ENCODE assay signal across 12 cellular contexts in the genomic region with DNA sequence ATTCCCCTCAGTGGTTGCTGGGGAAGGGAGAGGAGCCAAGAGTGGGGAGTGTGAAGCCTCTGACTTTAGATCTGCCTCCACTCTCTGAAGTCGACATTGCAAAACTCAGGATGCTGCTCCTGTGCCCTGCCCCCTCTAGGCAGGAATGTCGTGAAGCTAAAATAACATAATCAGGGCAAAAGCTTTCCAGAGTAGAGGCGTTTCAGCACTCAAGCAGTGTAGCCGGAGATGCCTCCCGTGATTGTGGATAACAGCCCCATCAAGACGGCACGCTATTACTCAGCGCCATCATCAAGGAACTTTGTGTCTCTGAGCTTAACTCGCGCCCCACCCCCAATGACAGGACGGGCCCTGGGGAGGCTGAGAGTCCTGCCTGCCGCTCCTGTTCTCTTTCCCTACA.
A peak's percentile ranks its signal among the peaks of the same experiment; 100 is the strongest.
DNase-seq lines count a peak whose midpoint lies in the region; TF ChIP-seq lines count a peak whose summit lies in the region.
"Had no signal": no experiment of that assay in that cellular context is flagged by ENCODE, and none has a peak within 500 bp of the region (broad histone marks: within the 10 kb centered on the region; RNA-seq: fewer than 3 reads in every experiment).

No MANE protein-coding gene starts in this region.

- no peak overlapping the region for H3K4me3 ChIP-seq in choroid plexus epithelial cell (ENCODE audit: low read depth, low read length)
- H3K4me3 ChIP-seq: spleen had no signal

- no peaks in the 10 kb centered on the region for H3K36me3 Mint-ChIP-seq in HFFc6 (ENCODE audit: low read depth)
- H3K36me3 Mint-ChIP-seq in activated T-helper 1 cell treated with anti-CD3 and anti-CD28 coated beads, Interleukin-12 subunit alpha, Interleukin-12 subunit beta, Interleukin-2, Interleukin-4 antibody, amounts not matched to agents 30 ng/mL and 10 ng/mL and 1 ng/mL, durations not matched to agents 14 hours and 24 hours and 36 hours (ENCODE audit: low read depth): no peaks in the 10 kb centered on the region
- H3K36me3 Mint-ChIP-seq: mesothelial cell of epicardium had no signal

- peaks cover 4% of the 10 kb centered on the region; the same call in 1 of the 2 replicates for H3K9me3 Mint-ChIP-seq in HFFc6
- H3K9me3 Mint-ChIP-seq in activated T-helper 1 cell treated with anti-CD3 and anti-CD28 coated beads, Interleukin-12 subunit alpha, Interleukin-12 subunit beta, Interleukin-2, Interleukin-4 antibody, amounts not matched to agents 30 ng/mL and 10 ng/mL and 1 ng/mL, durations not matched to agents 14 hours and 24 hours and 36 hours: no peaks in the 10 kb centered on the region
- H3K9me3 Mint-ChIP-seq: mesothelial cell of epicardium had no signal

- H3K4me1 Mint-ChIP-seq in HFFc6 (ENCODE audit: low read depth): peaks cover 5% of the 10 kb centered on the region; the same call in 1 of the 2 replicates
- no peaks in the 10 kb centered on the region for H3K4me1 Mint-ChIP-seq in activated T-helper 1 cell treated with anti-CD3 and anti-CD28 coated beads, Interleukin-12 subunit alpha, Interleukin-12 subunit beta, Interleukin-2, Interleukin-4 antibody, amounts not matched to agents 30 ng/mL and 10 ng/mL and 1 ng/mL, durations not matched to agents 14 hours and 24 hours and 36 hours (ENCODE audit: low read depth)
- H3K4me1 Mint-ChIP-seq: mesothelial cell of epicardium had no signal

- no peak overlapping the region for H3K27ac Mint-ChIP-seq in HFFc6
- H3K27ac Mint-ChIP-seq in activated T-helper 1 cell treated with anti-CD3 and anti-CD28 coated beads, Interleukin-12 subunit alpha, Interleukin-12 subunit beta, Interleukin-2, Interleukin-4 antibody, amounts not matched to agents 30 ng/mL and 10 ng/mL and 1 ng/mL, durations not matched to agents 14 hours and 24 hours and 36 hours: no peak overlapping the region
- H3K27ac Mint-ChIP-seq: mesothelial cell of epicardium had no signal

- DNase-seq in AG20443 (ENCODE audit: low spot score) (peak; percentile 49), HFFc6 (peak; percentile 16), choroid plexus epithelial cell (ENCODE audit: low read depth) (peak; percentile 45), left kidney (ENCODE audit: low read depth, low spot score) (peak; percentile 83), MV-4-11 (lab: John Stamatoyannopoulos, UW) (no peak), SKM-1 treated with dmso at 0.1 percent for 144 hours (lab: John Stamatoyannopoulos, UW; ENCODE audit: unreplicated experiment) (no peak)
- no peak for DNase-seq in stimulated activated CD8-positive, alpha-beta memory T cell treated with anti-CD3 and anti-CD28 coated beads, Interleukin-4, amount 100 ng/mL, for 48 hours
- DNase-seq in activated T-helper 1 cell treated with anti-CD3 and anti-CD28 coated beads, Interleukin-12 subunit alpha, Interleukin-12 subunit beta, Interleukin-2, Interleukin-4 antibody, amounts not matched to agents 30 ng/mL and 10 ng/mL and 1 ng/mL, durations not matched to agents 14 hours and 24 hours and 36 hours (ENCODE audit: low spot score): no peak
- DNase-seq: activated CD8-positive, alpha-beta memory T cell treated with anti-CD3 and anti-CD28 coated beads, Interleukin-2, amount 50 U/mL, for 48 hours; DMS79; spleen had no signal

- intact Hi-C loops in activated T-helper 1 cell treated with anti-CD3 and anti-CD28 coated beads, Interleukin-12 subunit alpha, Interleukin-12 subunit beta, Interleukin-2, Interleukin-4 antibody, amounts not matched to agents 30 ng/mL and 10 ng/mL and 1 ng/mL, durations not matched to agents 14 hours and 24 hours and 36 hours (cut with micrococcal nuclease): no loop called here

- TF ChIP-seq CTCF in HFFc6 (IDR thresholded peaks at IDR 0.05) (peak; percentile 51), choroid plexus epithelial cell (conservative IDR thresholded peaks at IDR 0.05; ENCODE audit: low read depth, low read length) (peak; percentile 43)

- H3K4me3 Mint-ChIP-seq in HFFc6: no peak overlapping the region
- no peak overlapping the region for H3K4me3 Mint-ChIP-seq in activated T-helper 1 cell treated with anti-CD3 and anti-CD28 coated beads, Interleukin-12 subunit alpha, Interleukin-12 subunit beta, Interleukin-2, Interleukin-4 antibody, amounts not matched to agents 30 ng/mL and 10 ng/mL and 1 ng/mL, durations not matched to agents 14 hours and 24 hours and 36 hours
- H3K4me3 Mint-ChIP-seq: mesothelial cell of epicardium had no signal

- H3K27me3 Mint-ChIP-seq in HFFc6 (ENCODE audit: insufficient read depth): peaks cover 3% of the 10 kb centered on the region
- peaks cover 10% of the 10 kb centered on the region for H3K27me3 Mint-ChIP-seq in activated T-helper 1 cell treated with anti-CD3 and anti-CD28 coated beads, Interleukin-12 subunit alpha, Interleukin-12 subunit beta, Interleukin-2, Interleukin-4 antibody, amounts not matched to agents 30 ng/mL and 10 ng/mL and 1 ng/mL, durations not matched to agents 14 hours and 24 hours and 36 hours (ENCODE audit: insufficient read depth)

Comparison
In these comparisons a context has a peak if more than half of its experiments do, and no peak if none do; other contexts are left out.
1. DNase-seq: peak in AG20443 (single experiment), HFFc6 (single experiment), choroid plexus epithelial cell (single experiment) and left kidney (single experiment); none in MV-4-11 (single experiment), stimulated activated CD8-positive, alpha-beta memory T cell treated with anti-CD3 and anti-CD28 coated beads, Interleukin-4, amount 100 ng/mL, for 48 hours (single experiment), activated T-helper 1 cell treated with anti-CD3 and anti-CD28 coated beads, Interleukin-12 subunit alpha, Interleukin-12 subunit beta, Interleukin-2, Interleukin-4 antibody, amounts not matched to agents 30 ng/mL and 10 ng/mL and 1 ng/mL, durations not matched to agents 14 hours and 24 hours and 36 hours (single experiment) and SKM-1 treated with dmso at 0.1 percent for 144 hours (single experiment).